ENCODE assay signal across 1 cellular context in genomic region chr3:10319251-10319650, GRCh38.
TF ChIP-seq lines count a peak whose summit lies in the region.

No MANE protein-coding gene starts in this region.

TF ChIP-seq in endothelial cell of umbilical vein, 7 proteins besides CTCF, POLR2A, EP300 and RAD21 (continued from another document):
- TF ChIP-seq EZH2 (IDR thresholded peaks at IDR 0.05; ENCODE audit: borderline replicate concordance, low read depth, low read length, severe bottlenecking) (no peak), MAX (IDR thresholded peaks at IDR 0.05; ENCODE audit: insufficient read depth, insufficient read length) (no peak)
TF ChIP-seq in endothelial cell of umbilical vein: peak in this region for 0.
